In genomic region chr10:37737336-37737735, GRCh38 we compare ENCODE assay signal across 31 cellular contexts.
"Had no signal": no experiment of that assay in that cellular context is flagged by ENCODE, and none has a peak within 500 bp of the region (broad histone marks: within the 10 kb centered on the region; RNA-seq: fewer than 3 reads in every experiment).

No MANE protein-coding gene starts in this region.

- H3K27ac ChIP-seq: adrenal gland, ascending aorta, body of pancreas, brain microvascular endothelial cell, breast epithelium, cardiac muscle cell had no signal

- H3K36me3 ChIP-seq: adrenal gland, ascending aorta, brain microvascular endothelial cell, breast epithelium, cardiac muscle cell had no signal

- H3K4me1 ChIP-seq: ascending aorta, body of pancreas, breast epithelium had no signal

- H3K4me3 ChIP-seq: adrenal gland, ascending aorta, body of pancreas, breast epithelium, cardiac muscle cell had no signal

- DNase-seq: activated effector memory CD4-positive, alpha-beta T cell treated with anti-CD3 and anti-CD28 coated beads, Interleukin-2, amount 50 U/mL, for 16 hours; activated effector memory CD4-positive, alpha-beta T cell treated with Interleukin-2 at 50 U/mL for 16 hours; activated gamma-delta T cell; activated gamma-delta T cell treated with Interleukin-2 at 50 U/mL for 16 hours; activated naive CD4-positive, alpha-beta T cell; activated naive CD4-positive, alpha-beta T cell treated with anti-CD3 and anti-CD28 coated beads for 36 hours; activated naive CD4-positive, alpha-beta T cell treated with anti-CD3 and anti-CD28 coated beads, Interleukin-2, amount 10 ng/mL, durations not matched to agents 7 days and 5 days; activated naive CD4-positive, alpha-beta T cell treated with anti-CD3 and anti-CD28 coated beads, Interleukin-2, amount 50 U/mL, for 16 hours; activated naive CD4-positive, alpha-beta T cell treated with Interleukin-2 at 50 U/mL for 16 hours; activated naive CD8-positive, alpha-beta T cell treated with anti-CD3 and anti-CD28 coated beads for 36 hours; activated naive CD8-positive, alpha-beta T cell treated with anti-CD3 and anti-CD28 coated beads, Interleukin-2, amount 10 ng/mL, durations not matched to agents 7 days and 5 days; activated naive CD8-positive, alpha-beta T cell treated with anti-CD3 and anti-CD28 coated beads, Interleukin-2, amount 50 U/mL, for 24 hours; activated T-cell treated with anti-CD3 and anti-CD28 coated beads, Interleukin-2, amount 50 U/mL, for 24 hours; activated T-cell treated with anti-CD3 and anti-CD28 coated beads, Interleukin-2, amount 50 U/mL, for 4 hours; activated T-cell treated with anti-CD3 and anti-CD28 coated beads, Interleukin-2, amount 50 U/mL, for 48 hours; activated T-cell treated with anti-CD3 and anti-CD28 coated beads, Interleukin-2, amount 50 U/mL, for 72 hours; adrenal gland; amniotic stem cell; amygdala; anterior cingulate cortex; aorta; body of pancreas; brain microvascular endothelial cell; caudate nucleus; central memory CD4-positive, alpha-beta T cell; cerebellar nuclear complex had no signal

- ATAC-seq: activated naive CD4-positive, alpha-beta T cell treated with anti-CD3 and anti-CD28 coated beads, Interleukin-2, amount 50 U/mL, for 72 hours; activated naive CD8-positive, alpha-beta T cell treated with anti-CD3 and anti-CD28 coated beads, Interleukin-2, amount 50 U/mL, for 24 hours; activated T-cell treated with anti-CD3 and anti-CD28 coated beads, Interleukin-2, amount 50 U/mL, for 4 hours; activated T-cell treated with anti-CD3 and anti-CD28 coated beads, Interleukin-2, amount 50 U/mL, for 72 hours; activated T-helper 17 cell treated with anti-CD3 and anti-CD28 coated beads, Interleukin-2, amount 50 U/mL, for 72 hours; body of pancreas had no signal

- H3K27me3 ChIP-seq: adrenal gland, ascending aorta, body of pancreas, brain microvascular endothelial cell, breast epithelium, cardiac muscle cell had no signal

- H3K9me3 ChIP-seq: adrenal gland, ascending aorta, body of pancreas, breast epithelium had no signal
